ENCODE assay signal across 1 cellular context in the genomic region with DNA sequence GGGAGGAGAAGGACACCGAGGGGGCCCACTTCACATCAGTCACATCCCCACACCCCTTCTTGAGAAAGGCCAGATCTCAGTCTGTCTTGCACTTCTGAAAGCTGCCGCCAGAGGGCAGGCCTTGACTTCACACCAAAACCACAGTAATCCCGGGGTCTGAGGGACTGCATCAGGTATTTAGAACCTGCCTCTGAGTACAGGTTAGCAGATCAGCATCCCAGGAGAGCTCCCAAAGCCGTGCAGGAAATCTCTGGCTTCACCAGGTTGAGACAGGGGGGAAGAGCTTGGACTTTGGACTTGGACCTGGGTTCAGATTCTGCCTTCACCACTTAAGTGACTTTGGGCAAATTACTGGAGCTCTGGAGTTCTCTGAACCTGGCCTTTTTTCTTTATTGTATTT.
TF ChIP-seq lines count a peak whose summit lies in the region.

No MANE protein-coding gene starts in this region.

TF ChIP-seq in HEK293, 187 proteins besides CTCF, POLR2A, EP300 and RAD21 (continued from another document):
- TF ChIP-seq, protein P1, sequence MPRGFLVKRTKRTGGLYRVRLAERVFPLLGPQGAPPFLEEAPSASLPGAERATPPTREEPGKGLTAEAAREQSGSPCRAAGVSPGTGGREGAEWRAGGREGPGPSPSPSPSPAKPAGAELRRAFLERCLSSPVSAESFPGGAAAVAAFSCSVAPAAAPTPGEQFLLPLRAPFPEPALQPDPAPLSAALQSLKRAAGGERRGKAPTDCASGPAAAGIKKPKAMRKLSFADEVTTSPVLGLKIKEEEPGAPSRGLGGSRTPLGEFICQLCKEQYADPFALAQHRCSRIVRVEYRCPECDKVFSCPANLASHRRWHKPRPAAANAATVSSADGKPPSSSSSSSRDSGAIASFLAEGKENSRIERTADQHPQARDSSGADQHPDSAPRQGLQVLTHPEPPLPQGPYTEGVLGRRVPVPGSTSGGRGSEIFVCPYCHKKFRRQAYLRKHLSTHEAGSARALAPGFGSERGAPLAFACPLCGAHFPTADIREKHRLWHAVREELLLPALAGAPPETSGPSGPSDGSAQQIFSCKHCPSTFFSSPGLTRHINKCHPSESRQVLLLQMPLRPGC (tag by site-specific recombination; IDR thresholded peaks at IDR 0.05): no peak
- TF ChIP-seq TCF7L2 (IDR thresholded peaks at IDR 0.05; ENCODE audit: borderline replicate concordance, low read depth, low read length) (no peak), ZNF785 (tag by site-specific recombination; IDR thresholded peaks at IDR 0.05) (no peak), BCL11B (tag by site-specific recombination; IDR thresholded peaks at IDR 0.05; ENCODE audit: low read depth) (no peak), ZNF37A (tag by site-specific recombination; IDR thresholded peaks at IDR 0.05) (no peak), ZNF510 (tag by site-specific recombination; IDR thresholded peaks at IDR 0.05; ENCODE audit: insufficient replicate concordance) (no peak), ZNF416 (tag by site-specific recombination; IDR thresholded peaks at IDR 0.05) (no peak), ZNF2 (tag by site-specific recombination; IDR thresholded peaks at IDR 0.05) (peak; percentile 52; the same call in 1 of the 2 replicates), ZNF660 (tag by site-specific recombination; IDR thresholded peaks at IDR 0.05) (peak; percentile 38; the same call in 1 of the 2 replicates), ZNF223 (tag by site-specific recombination; IDR thresholded peaks at IDR 0.05) (no peak), MZF1 (tag by site-specific recombination; IDR thresholded peaks at IDR 0.05; ENCODE audit: borderline replicate concordance) (no peak), ZNF654 (tag by site-specific recombination; IDR thresholded peaks at IDR 0.05; ENCODE audit: low read depth) (peak; percentile 78), ZNF645 (tag by site-specific recombination; IDR thresholded peaks at IDR 0.05) (no peak), ZNF670 (tag by site-specific recombination; IDR thresholded peaks at IDR 0.05; ENCODE audit: low read depth) (no peak), ZNF155 (tag by site-specific recombination; IDR thresholded peaks at IDR 0.05) (no peak), ZNF426 (tag by site-specific recombination; IDR thresholded peaks at IDR 0.05) (no peak), ZNF140 (tag by site-specific recombination; IDR thresholded peaks at IDR 0.05) (no peak), ZNF366 (tag by site-specific recombination; conservative IDR thresholded peaks at IDR 0.05) (no peak), ZNF514 (tag by site-specific recombination; IDR thresholded peaks at IDR 0.05) (no peak), ZNF23 (tag by site-specific recombination; IDR thresholded peaks at IDR 0.05; ENCODE audit: borderline replicate concordance) (no peak), ELK4 (IDR thresholded peaks at IDR 0.05; ENCODE audit: borderline replicate concordance, low read depth, low read length) (no peak), ZIC2 (tag by site-specific recombination; IDR thresholded peaks at IDR 0.05) (no peak), ZNF280C (tag by site-specific recombination; IDR thresholded peaks at IDR 0.05) (no peak)
- TF ChIP-seq, protein P2, sequence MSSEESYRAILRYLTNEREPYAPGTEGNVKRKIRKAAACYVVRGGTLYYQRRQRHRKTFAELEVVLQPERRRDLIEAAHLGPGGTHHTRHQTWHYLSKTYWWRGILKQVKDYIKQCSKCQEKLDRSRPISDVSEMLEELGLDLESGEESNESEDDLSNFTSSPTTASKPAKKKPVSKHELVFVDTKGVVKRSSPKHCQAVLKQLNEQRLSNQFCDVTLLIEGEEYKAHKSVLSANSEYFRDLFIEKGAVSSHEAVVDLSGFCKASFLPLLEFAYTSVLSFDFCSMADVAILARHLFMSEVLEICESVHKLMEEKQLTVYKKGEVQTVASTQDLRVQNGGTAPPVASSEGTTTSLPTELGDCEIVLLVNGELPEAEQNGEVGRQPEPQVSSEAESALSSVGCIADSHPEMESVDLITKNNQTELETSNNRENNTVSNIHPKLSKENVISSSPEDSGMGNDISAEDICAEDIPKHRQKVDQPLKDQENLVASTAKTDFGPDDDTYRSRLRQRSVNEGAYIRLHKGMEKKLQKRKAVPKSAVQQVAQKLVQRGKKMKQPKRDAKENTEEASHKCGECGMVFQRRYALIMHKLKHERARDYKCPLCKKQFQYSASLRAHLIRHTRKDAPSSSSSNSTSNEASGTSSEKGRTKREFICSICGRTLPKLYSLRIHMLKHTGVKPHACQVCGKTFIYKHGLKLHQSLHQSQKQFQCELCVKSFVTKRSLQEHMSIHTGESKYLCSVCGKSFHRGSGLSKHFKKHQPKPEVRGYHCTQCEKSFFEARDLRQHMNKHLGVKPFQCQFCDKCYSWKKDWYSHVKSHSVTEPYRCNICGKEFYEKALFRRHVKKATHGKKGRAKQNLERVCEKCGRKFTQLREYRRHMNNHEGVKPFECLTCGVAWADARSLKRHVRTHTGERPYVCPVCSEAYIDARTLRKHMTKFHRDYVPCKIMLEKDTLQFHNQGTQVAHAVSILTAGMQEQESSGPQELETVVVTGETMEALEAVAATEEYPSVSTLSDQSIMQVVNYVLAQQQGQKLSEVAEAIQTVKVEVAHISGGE (tag by site-specific recombination; conservative IDR thresholded peaks at IDR 0.05; ENCODE audit: low read depth): no peak
- TF ChIP-seq, protein P3, sequence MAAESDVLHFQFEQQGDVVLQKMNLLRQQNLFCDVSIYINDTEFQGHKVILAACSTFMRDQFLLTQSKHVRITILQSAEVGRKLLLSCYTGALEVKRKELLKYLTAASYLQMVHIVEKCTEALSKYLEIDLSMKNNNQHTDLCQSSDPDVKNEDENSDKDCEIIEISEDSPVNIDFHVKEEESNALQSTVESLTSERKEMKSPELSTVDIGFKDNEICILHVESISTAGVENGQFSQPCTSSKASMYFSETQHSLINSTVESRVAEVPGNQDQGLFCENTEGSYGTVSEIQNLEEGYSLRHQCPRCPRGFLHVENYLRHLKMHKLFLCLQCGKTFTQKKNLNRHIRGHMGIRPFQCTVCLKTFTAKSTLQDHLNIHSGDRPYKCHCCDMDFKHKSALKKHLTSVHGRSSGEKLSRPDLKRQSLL (tag by site-specific recombination; IDR thresholded peaks at IDR 0.05): no peak
- TF ChIP-seq, protein P4, sequence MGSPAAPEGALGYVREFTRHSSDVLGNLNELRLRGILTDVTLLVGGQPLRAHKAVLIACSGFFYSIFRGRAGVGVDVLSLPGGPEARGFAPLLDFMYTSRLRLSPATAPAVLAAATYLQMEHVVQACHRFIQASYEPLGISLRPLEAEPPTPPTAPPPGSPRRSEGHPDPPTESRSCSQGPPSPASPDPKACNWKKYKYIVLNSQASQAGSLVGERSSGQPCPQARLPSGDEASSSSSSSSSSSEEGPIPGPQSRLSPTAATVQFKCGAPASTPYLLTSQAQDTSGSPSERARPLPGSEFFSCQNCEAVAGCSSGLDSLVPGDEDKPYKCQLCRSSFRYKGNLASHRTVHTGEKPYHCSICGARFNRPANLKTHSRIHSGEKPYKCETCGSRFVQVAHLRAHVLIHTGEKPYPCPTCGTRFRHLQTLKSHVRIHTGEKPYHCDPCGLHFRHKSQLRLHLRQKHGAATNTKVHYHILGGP (tag by site-specific recombination; IDR thresholded peaks at IDR 0.05): no peak
